Comparison of ENCODE assay signal across 14 cellular contexts in the genomic region with DNA sequence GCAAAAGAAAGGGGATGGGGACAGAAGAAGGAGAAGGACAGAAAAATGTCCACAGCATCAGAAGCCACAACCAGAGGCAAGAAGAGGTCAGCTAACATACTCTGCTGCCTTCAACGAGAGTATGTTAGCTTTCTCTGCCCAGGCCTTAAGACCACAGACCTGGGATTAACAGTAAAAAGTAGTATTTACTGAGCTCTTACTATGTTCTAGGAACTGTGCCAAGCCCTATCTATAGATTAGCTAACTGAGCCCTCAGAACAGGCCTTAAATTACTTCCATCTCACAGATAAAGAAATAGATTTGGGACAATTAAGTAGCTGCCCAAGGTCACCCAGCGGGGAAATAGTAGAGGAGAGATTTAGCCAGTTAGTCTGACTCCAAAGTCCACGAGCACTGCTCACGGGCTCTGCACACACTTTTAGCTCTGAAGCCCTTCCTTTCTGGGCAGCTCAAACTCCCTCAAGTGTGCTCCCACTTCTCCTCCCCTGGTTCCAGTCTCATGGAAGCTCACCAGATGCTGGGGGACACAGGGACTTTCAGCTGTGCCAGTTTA.
"Had no signal": no experiment of that assay in that cellular context is flagged by ENCODE, and none has a peak within 500 bp of the region (broad histone marks: within the 10 kb centered on the region; RNA-seq: fewer than 3 reads in every experiment).

No MANE protein-coding gene starts in this region.

- H3K9me3 ChIP-seq: breast epithelium had no signal

- DNase-seq: activated CD4-positive, alpha-beta memory T cell treated with anti-CD3 and anti-CD28 coated beads for 36 hours; activated CD4-positive, alpha-beta T cell treated with anti-CD3 and anti-CD28 coated beads for 1 hour; activated gamma-delta T cell; activated T-cell treated with anti-CD3 and anti-CD28 coated beads, Interleukin-2, amount 50 U/mL, for 4 hours; dorsolateral prefrontal cortex; immature natural killer cell; retina; SW 1271 had no signal

- H3K4me1 ChIP-seq: breast epithelium had no signal

- H3K9me3 Mint-ChIP-seq: activated CD4-positive, alpha-beta memory T cell treated with anti-CD3 and anti-CD28 coated beads for 36 hours; activated T-cell treated with anti-CD3 and anti-CD28 coated beads, Interleukin-2, amount 50 U/mL, for 4 hours; immature natural killer cell; memory B cell; neural progenitor cell had no signal

- H3K27me3 Mint-ChIP-seq: activated CD4-positive, alpha-beta memory T cell treated with anti-CD3 and anti-CD28 coated beads for 36 hours; activated naive CD8-positive, alpha-beta T cell; memory B cell had no signal

- H3K27ac Mint-ChIP-seq: activated CD4-positive, alpha-beta memory T cell treated with anti-CD3 and anti-CD28 coated beads for 36 hours; activated naive CD8-positive, alpha-beta T cell; immature natural killer cell had no signal

- H3K4me3 Mint-ChIP-seq: activated CD4-positive, alpha-beta memory T cell treated with anti-CD3 and anti-CD28 coated beads for 36 hours; activated naive CD8-positive, alpha-beta T cell; activated T-cell treated with anti-CD3 and anti-CD28 coated beads, Interleukin-2, amount 50 U/mL, for 4 hours; immature natural killer cell; memory B cell; neural progenitor cell had no signal

- H3K36me3 ChIP-seq: breast epithelium had no signal

- H3K27ac ChIP-seq: breast epithelium, neural progenitor cell had no signal

- H3K4me3 ChIP-seq: breast epithelium, dorsolateral prefrontal cortex, neural progenitor cell, skin epidermis had no signal

- H3K36me3 Mint-ChIP-seq: activated CD4-positive, alpha-beta memory T cell treated with anti-CD3 and anti-CD28 coated beads for 36 hours; immature natural killer cell had no signal

- H3K27me3 ChIP-seq: breast epithelium, dorsolateral prefrontal cortex, neural progenitor cell had no signal

- ATAC-seq: activated T-cell treated with anti-CD3 and anti-CD28 coated beads, Interleukin-2, amount 50 U/mL, for 4 hours; esophagus mucosa had no signal
